ENCODE assay signal across 37 cellular contexts in the genomic region with DNA sequence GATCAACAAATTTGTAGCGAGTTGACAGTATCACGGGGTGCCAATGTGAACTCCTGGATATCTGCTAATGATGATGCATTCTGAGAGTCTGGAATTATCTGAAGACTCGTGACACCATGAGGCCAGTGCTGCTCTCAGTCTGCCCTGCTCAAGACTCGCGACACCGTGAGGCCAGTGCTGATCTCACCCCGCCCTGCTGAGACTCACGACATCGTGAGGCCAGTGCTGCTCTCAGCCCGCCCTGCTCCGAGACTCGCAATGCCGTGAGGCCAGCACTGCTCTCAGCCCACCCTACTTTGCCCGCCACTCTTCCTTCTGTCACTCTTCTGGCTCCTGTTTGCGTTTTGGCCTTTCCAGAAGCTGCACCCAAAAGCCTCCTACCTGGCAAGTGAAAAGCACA.
"Had no signal": no experiment of that assay in that cellular context is flagged by ENCODE, and none has a peak within 500 bp of the region (broad histone marks: within the 10 kb centered on the region; RNA-seq: fewer than 3 reads in every experiment).

No MANE protein-coding gene starts in this region.

- ATAC-seq: activated CD4-positive, alpha-beta T cell treated with anti-CD3 and anti-CD28 coated beads for 36 hours; activated CD8-positive, alpha-beta memory T cell treated with anti-CD3 and anti-CD28 coated beads, Interleukin-2, amount 10 ng/mL, durations not matched to agents 7 days and 5 days; activated CD8-positive, alpha-beta T cell treated with anti-CD3 and anti-CD28 coated beads, Interleukin-2, amount 10 ng/mL, durations not matched to agents 7 days and 5 days; activated naive CD8-positive, alpha-beta T cell treated with anti-CD3 and anti-CD28 coated beads, Interleukin-2, amount 50 U/mL, for 24 hours had no signal

- H3K4me1 Mint-ChIP-seq: activated B cell treated with CpG ODN at 0.5 μM for 24 hours; activated CD4-positive, alpha-beta memory T cell treated with anti-CD3 and anti-CD28 coated beads, Interleukin-2, amount 10 ng/mL, durations not matched to agents 7 days and 5 days; activated CD4-positive, alpha-beta T cell treated with anti-CD3 and anti-CD28 coated beads for 36 hours; activated CD4-positive, alpha-beta T cell treated with anti-CD3 and anti-CD28 coated beads, Interleukin-2, amount 10 ng/mL, durations not matched to agents 7 days and 5 days; activated CD8-positive, alpha-beta memory T cell treated with anti-CD3 and anti-CD28 coated beads, Interleukin-2, amount 10 ng/mL, durations not matched to agents 7 days and 5 days; activated naive CD4-positive, alpha-beta T cell treated with anti-CD3 and anti-CD28 coated beads, Interleukin-2, amount 10 ng/mL, durations not matched to agents 7 days and 5 days; activated naive CD4-positive, alpha-beta T cell treated with anti-CD3 and anti-CD28 coated beads, Interleukin-2, amount 50 U/mL, for 24 hours; activated naive CD8-positive, alpha-beta T cell treated with anti-CD3 and anti-CD28 coated beads, Interleukin-2, amount 10 ng/mL, durations not matched to agents 7 days and 5 days; activated naive CD8-positive, alpha-beta T cell treated with anti-CD3 and anti-CD28 coated beads, Interleukin-2, amount 50 U/mL, for 24 hours; brain; central memory CD8-positive, alpha-beta T cell had no signal

- H3K27ac Mint-ChIP-seq: activated B cell treated with CpG ODN at 0.5 μM for 24 hours; activated CD4-positive, alpha-beta memory T cell treated with anti-CD3 and anti-CD28 coated beads, Interleukin-2, amount 10 ng/mL, durations not matched to agents 7 days and 5 days; activated CD4-positive, alpha-beta T cell treated with anti-CD3 and anti-CD28 coated beads for 36 hours; activated CD4-positive, alpha-beta T cell treated with anti-CD3 and anti-CD28 coated beads, Interleukin-2, amount 10 ng/mL, durations not matched to agents 7 days and 5 days; activated CD8-positive, alpha-beta memory T cell treated with anti-CD3 and anti-CD28 coated beads, Interleukin-2, amount 10 ng/mL, durations not matched to agents 7 days and 5 days; activated CD8-positive, alpha-beta T cell treated with anti-CD3 and anti-CD28 coated beads, Interleukin-2, amount 10 ng/mL, durations not matched to agents 7 days and 5 days; activated naive CD4-positive, alpha-beta T cell treated with anti-CD3 and anti-CD28 coated beads, Interleukin-2, amount 10 ng/mL, durations not matched to agents 7 days and 5 days; activated naive CD4-positive, alpha-beta T cell treated with anti-CD3 and anti-CD28 coated beads, Interleukin-2, amount 50 U/mL, for 24 hours; activated naive CD8-positive, alpha-beta T cell; activated naive CD8-positive, alpha-beta T cell treated with anti-CD3 and anti-CD28 coated beads, Interleukin-2, amount 10 ng/mL, durations not matched to agents 7 days and 5 days; activated naive CD8-positive, alpha-beta T cell treated with anti-CD3 and anti-CD28 coated beads, Interleukin-2, amount 50 U/mL, for 24 hours; activated T-cell treated with anti-CD3 and anti-CD28 coated beads, Interleukin-2, amount 50 U/mL, for 24 hours; activated T-helper 2 cell treated with anti-CD3 and anti-CD28 coated beads, Interferon-gamma antibody, Interleukin-2, Interleukin-4, amounts not matched to agents 10 μg/mL and 5 μg/mL and 100 μg/mL, durations not matched to agents 14 hours and 24 hours and 36 hours; T-helper 1 cell treated with Interleukin-12 subunit alpha and Interleukin-12 subunit beta and Interleukin-4 antibody, amounts not matched to agents 30 μg/mL and 1 μg/mL, for 36 hours; T-helper 2 cell treated with Interferon-gamma antibody and Interleukin-4, amounts not matched to agents 5 μg/mL and 100 μg/mL, for 36 hours had no signal

- H3K27ac ChIP-seq: ascending aorta, cardiac muscle cell, VCaP had no signal

- FAIRE-seq: TTC549 had no signal

- H3K4me3 ChIP-seq: ascending aorta, cardiac muscle cell had no signal

- H3K9me3 Mint-ChIP-seq: activated naive CD4-positive, alpha-beta T cell treated with anti-CD3 and anti-CD28 coated beads, Interleukin-2, amount 50 U/mL, for 24 hours had no signal

- H3K27me3 ChIP-seq: ascending aorta, cardiac muscle cell had no signal

- H3K27me3 Mint-ChIP-seq: activated B cell treated with CpG ODN at 0.5 μM for 24 hours; activated CD4-positive, alpha-beta memory T cell treated with anti-CD3 and anti-CD28 coated beads, Interleukin-2, amount 10 ng/mL, durations not matched to agents 7 days and 5 days; activated CD4-positive, alpha-beta T cell treated with anti-CD3 and anti-CD28 coated beads, Interleukin-2, amount 10 ng/mL, durations not matched to agents 7 days and 5 days; activated CD8-positive, alpha-beta memory T cell treated with anti-CD3 and anti-CD28 coated beads, Interleukin-2, amount 10 ng/mL, durations not matched to agents 7 days and 5 days; activated naive CD4-positive, alpha-beta T cell treated with anti-CD3 and anti-CD28 coated beads, Interleukin-2, amount 10 ng/mL, durations not matched to agents 7 days and 5 days; activated naive CD4-positive, alpha-beta T cell treated with anti-CD3 and anti-CD28 coated beads, Interleukin-2, amount 50 U/mL, for 24 hours; activated naive CD8-positive, alpha-beta T cell; activated naive CD8-positive, alpha-beta T cell treated with anti-CD3 and anti-CD28 coated beads, Interleukin-2, amount 10 ng/mL, durations not matched to agents 7 days and 5 days; activated naive CD8-positive, alpha-beta T cell treated with anti-CD3 and anti-CD28 coated beads, Interleukin-2, amount 50 U/mL, for 24 hours; activated T-cell treated with anti-CD3 and anti-CD28 coated beads, Interleukin-2, amount 50 U/mL, for 24 hours; central memory CD8-positive, alpha-beta T cell had no signal

- H3K4me3 Mint-ChIP-seq: activated B cell treated with CpG ODN at 0.5 μM for 24 hours; activated CD4-positive, alpha-beta memory T cell treated with anti-CD3 and anti-CD28 coated beads, Interleukin-2, amount 10 ng/mL, durations not matched to agents 7 days and 5 days; activated CD4-positive, alpha-beta T cell treated with anti-CD3 and anti-CD28 coated beads for 36 hours; activated CD4-positive, alpha-beta T cell treated with anti-CD3 and anti-CD28 coated beads, Interleukin-2, amount 10 ng/mL, durations not matched to agents 7 days and 5 days; activated CD8-positive, alpha-beta memory T cell treated with anti-CD3 and anti-CD28 coated beads, Interleukin-2, amount 10 ng/mL, durations not matched to agents 7 days and 5 days; activated CD8-positive, alpha-beta T cell treated with anti-CD3 and anti-CD28 coated beads, Interleukin-2, amount 10 ng/mL, durations not matched to agents 7 days and 5 days; activated naive CD4-positive, alpha-beta T cell treated with anti-CD3 and anti-CD28 coated beads, Interleukin-2, amount 10 ng/mL, durations not matched to agents 7 days and 5 days; activated naive CD4-positive, alpha-beta T cell treated with anti-CD3 and anti-CD28 coated beads, Interleukin-2, amount 50 U/mL, for 24 hours; activated naive CD8-positive, alpha-beta T cell; activated naive CD8-positive, alpha-beta T cell treated with anti-CD3 and anti-CD28 coated beads, Interleukin-2, amount 10 ng/mL, durations not matched to agents 7 days and 5 days; activated naive CD8-positive, alpha-beta T cell treated with anti-CD3 and anti-CD28 coated beads, Interleukin-2, amount 50 U/mL, for 24 hours; activated T-cell treated with anti-CD3 and anti-CD28 coated beads, Interleukin-2, amount 50 U/mL, for 24 hours; brain; central memory CD8-positive, alpha-beta T cell; T-helper 1 cell treated with Interleukin-12 subunit alpha and Interleukin-12 subunit beta and Interleukin-4 antibody, amounts not matched to agents 30 μg/mL and 1 μg/mL, for 36 hours; T-helper 2 cell treated with Interferon-gamma antibody and Interleukin-4, amounts not matched to agents 5 μg/mL and 100 μg/mL, for 36 hours had no signal

- H3K36me3 Mint-ChIP-seq: activated CD8-positive, alpha-beta memory T cell treated with anti-CD3 and anti-CD28 coated beads, Interleukin-2, amount 10 ng/mL, durations not matched to agents 7 days and 5 days; activated naive CD4-positive, alpha-beta T cell treated with anti-CD3 and anti-CD28 coated beads, Interleukin-2, amount 10 ng/mL, durations not matched to agents 7 days and 5 days; activated naive CD4-positive, alpha-beta T cell treated with anti-CD3 and anti-CD28 coated beads, Interleukin-2, amount 50 U/mL, for 24 hours; activated naive CD8-positive, alpha-beta T cell; activated naive CD8-positive, alpha-beta T cell treated with anti-CD3 and anti-CD28 coated beads, Interleukin-2, amount 10 ng/mL, durations not matched to agents 7 days and 5 days had no signal

- DNase-seq: activated B cell treated with CpG ODN at 0.5 μM for 24 hours; activated CD4-positive, alpha-beta memory T cell treated with anti-CD3 and anti-CD28 coated beads, Interleukin-2, amount 10 ng/mL, durations not matched to agents 7 days and 5 days; activated CD4-positive, alpha-beta T cell treated with anti-CD3 and anti-CD28 coated beads for 36 hours; activated CD4-positive, alpha-beta T cell treated with anti-CD3 and anti-CD28 coated beads for 48 hours; activated CD4-positive, alpha-beta T cell treated with anti-CD3 and anti-CD28 coated beads, Interleukin-2, amount 10 ng/mL, durations not matched to agents 7 days and 5 days; activated CD4-positive, alpha-beta T cell treated with anti-CD3 and anti-CD28 coated beads, Interleukin-2, amount 50 U/mL, for 48 hours; activated CD4-positive, CD25-positive, alpha-beta regulatory T cell treated with anti-CD3 and anti-CD28 coated beads, Interleukin-2, amount 50 U/mL, for 72 hours; activated CD8-positive, alpha-beta memory T cell treated with anti-CD3 and anti-CD28 coated beads for 24 hours; activated CD8-positive, alpha-beta memory T cell treated with anti-CD3 and anti-CD28 coated beads, Interleukin-2, amount 10 ng/mL, durations not matched to agents 7 days and 5 days; activated CD8-positive, alpha-beta memory T cell treated with anti-CD3 and anti-CD28 coated beads, Interleukin-2, amount 50 U/mL, for 48 hours; activated CD8-positive, alpha-beta T cell treated with anti-CD3 and anti-CD28 coated beads, Interleukin-2, amount 10 ng/mL, durations not matched to agents 7 days and 5 days; activated effector memory CD4-positive, alpha-beta T cell treated with Interleukin-2 at 50 U/mL for 16 hours; activated gamma-delta T cell; activated naive CD4-positive, alpha-beta T cell treated with anti-CD3 and anti-CD28 coated beads, Interleukin-2, amount 10 ng/mL, durations not matched to agents 7 days and 5 days; activated naive CD4-positive, alpha-beta T cell treated with Interleukin-2 at 50 U/mL for 16 hours; activated naive CD8-positive, alpha-beta T cell treated with anti-CD3 and anti-CD28 coated beads, Interleukin-2, amount 10 ng/mL, durations not matched to agents 7 days and 5 days; activated naive CD8-positive, alpha-beta T cell treated with anti-CD3 and anti-CD28 coated beads, Interleukin-2, amount 50 U/mL, for 24 hours; activated T-cell treated with anti-CD3 and anti-CD28 coated beads, Interleukin-2, amount 50 U/mL, for 24 hours; activated T-cell treated with anti-CD3 and anti-CD28 coated beads, Interleukin-2, amount 50 U/mL, for 48 hours; amygdala; anterior cingulate cortex; caudate nucleus; SW 1271; T-helper 1 cell; T-helper 2 cell; T-helper 9 cell had no signal

- H3K4me1 ChIP-seq: ascending aorta had no signal

- H3K36me3 ChIP-seq: ascending aorta, cardiac muscle cell had no signal
